Comparison of ENCODE assay signal across 1 cellular context in the genomic region with DNA sequence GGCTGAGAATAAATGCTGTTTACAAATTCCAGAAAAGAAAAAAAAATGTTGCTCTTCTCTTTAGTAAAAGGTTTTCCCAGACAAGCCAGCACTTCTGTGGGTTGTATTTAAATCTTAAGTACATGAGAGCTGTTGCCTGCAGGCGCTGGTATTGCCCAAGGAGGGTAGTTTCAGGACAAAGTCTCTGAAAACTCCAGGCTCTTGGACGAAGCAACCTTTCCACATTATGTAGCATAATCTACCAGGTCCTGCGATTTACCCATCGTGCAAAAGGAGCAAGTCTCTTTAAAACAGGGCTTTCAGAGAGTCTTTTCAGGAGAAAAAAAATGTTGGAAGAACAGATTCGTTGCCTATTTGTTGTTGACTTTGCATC.
TF ChIP-seq lines count a peak whose summit lies in the region.

No MANE protein-coding gene starts in this region.

TF ChIP-seq in SK-N-SH treated with all-trans-retinoic acid at 6 μM for 48 hours, 23 proteins besides CTCF, POLR2A, EP300 and RAD21 (continued from another document):
- TF ChIP-seq, protein P1, sequence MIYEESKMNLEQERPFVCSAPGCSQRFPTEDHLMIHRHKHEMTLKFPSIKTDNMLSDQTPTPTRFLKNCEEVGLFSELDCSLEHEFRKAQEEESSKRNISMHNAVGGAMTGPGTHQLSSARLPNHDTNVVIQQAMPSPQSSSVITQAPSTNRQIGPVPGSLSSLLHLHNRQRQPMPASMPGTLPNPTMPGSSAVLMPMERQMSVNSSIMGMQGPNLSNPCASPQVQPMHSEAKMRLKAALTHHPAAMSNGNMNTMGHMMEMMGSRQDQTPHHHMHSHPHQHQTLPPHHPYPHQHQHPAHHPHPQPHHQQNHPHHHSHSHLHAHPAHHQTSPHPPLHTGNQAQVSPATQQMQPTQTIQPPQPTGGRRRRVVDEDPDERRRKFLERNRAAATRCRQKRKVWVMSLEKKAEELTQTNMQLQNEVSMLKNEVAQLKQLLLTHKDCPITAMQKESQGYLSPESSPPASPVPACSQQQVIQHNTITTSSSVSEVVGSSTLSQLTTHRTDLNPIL (CRISPR knock-in tag; IDR thresholded peaks at IDR 0.05; ENCODE audit: low read depth) = no peak
- TF ChIP-seq BACH2 (CRISPR knock-in tag; IDR thresholded peaks at IDR 0.05; ENCODE audit: borderline replicate concordance) (no peak), ISL1 (CRISPR knock-in tag; IDR thresholded peaks at IDR 0.05) (no peak), ZNF565 (CRISPR knock-in tag; conservative IDR thresholded peaks at IDR 0.05; ENCODE audit: low read depth) (no peak), ZFP3 (CRISPR knock-in tag; IDR thresholded peaks at IDR 0.05) (no peak), OSR1 (CRISPR knock-in tag; IDR thresholded peaks at IDR 0.05) (no peak), PPARA (CRISPR knock-in tag; IDR thresholded peaks at IDR 0.05; ENCODE audit: borderline replicate concordance) (no peak), TOX (CRISPR knock-in tag; IDR thresholded peaks at IDR 0.05; ENCODE audit: borderline replicate concordance) (no peak), CSDC2 (CRISPR knock-in tag; IDR thresholded peaks at IDR 0.05) (no peak), ZFP30 (CRISPR knock-in tag; IDR thresholded peaks at IDR 0.05) (no peak)
- TF ChIP-seq, protein P2, sequence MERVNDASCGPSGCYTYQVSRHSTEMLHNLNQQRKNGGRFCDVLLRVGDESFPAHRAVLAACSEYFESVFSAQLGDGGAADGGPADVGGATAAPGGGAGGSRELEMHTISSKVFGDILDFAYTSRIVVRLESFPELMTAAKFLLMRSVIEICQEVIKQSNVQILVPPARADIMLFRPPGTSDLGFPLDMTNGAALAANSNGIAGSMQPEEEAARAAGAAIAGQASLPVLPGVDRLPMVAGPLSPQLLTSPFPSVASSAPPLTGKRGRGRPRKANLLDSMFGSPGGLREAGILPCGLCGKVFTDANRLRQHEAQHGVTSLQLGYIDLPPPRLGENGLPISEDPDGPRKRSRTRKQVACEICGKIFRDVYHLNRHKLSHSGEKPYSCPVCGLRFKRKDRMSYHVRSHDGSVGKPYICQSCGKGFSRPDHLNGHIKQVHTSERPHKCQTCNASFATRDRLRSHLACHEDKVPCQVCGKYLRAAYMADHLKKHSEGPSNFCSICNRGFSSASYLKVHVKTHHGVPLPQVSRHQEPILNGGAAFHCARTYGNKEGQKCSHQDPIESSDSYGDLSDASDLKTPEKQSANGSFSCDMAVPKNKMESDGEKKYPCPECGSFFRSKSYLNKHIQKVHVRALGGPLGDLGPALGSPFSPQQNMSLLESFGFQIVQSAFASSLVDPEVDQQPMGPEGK (CRISPR knock-in tag; IDR thresholded peaks at IDR 0.05; ENCODE audit: borderline replicate concordance) = no peak
- TF ChIP-seq, protein P3, sequence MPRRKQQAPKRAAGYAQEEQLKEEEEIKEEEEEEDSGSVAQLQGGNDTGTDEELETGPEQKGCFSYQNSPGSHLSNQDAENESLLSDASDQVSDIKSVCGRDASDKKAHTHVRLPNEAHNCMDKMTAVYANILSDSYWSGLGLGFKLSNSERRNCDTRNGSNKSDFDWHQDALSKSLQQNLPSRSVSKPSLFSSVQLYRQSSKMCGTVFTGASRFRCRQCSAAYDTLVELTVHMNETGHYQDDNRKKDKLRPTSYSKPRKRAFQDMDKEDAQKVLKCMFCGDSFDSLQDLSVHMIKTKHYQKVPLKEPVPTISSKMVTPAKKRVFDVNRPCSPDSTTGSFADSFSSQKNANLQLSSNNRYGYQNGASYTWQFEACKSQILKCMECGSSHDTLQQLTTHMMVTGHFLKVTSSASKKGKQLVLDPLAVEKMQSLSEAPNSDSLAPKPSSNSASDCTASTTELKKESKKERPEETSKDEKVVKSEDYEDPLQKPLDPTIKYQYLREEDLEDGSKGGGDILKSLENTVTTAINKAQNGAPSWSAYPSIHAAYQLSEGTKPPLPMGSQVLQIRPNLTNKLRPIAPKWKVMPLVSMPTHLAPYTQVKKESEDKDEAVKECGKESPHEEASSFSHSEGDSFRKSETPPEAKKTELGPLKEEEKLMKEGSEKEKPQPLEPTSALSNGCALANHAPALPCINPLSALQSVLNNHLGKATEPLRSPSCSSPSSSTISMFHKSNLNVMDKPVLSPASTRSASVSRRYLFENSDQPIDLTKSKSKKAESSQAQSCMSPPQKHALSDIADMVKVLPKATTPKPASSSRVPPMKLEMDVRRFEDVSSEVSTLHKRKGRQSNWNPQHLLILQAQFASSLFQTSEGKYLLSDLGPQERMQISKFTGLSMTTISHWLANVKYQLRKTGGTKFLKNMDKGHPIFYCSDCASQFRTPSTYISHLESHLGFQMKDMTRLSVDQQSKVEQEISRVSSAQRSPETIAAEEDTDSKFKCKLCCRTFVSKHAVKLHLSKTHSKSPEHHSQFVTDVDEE (CRISPR knock-in tag; IDR thresholded peaks at IDR 0.05) = no peak
